In genomic region chr1:205013683-205014367, GRCh38 we compare ENCODE assay signal across 1 cellular context.
TF ChIP-seq lines count a peak whose summit lies in the region.

No MANE protein-coding gene starts in this region.

TF ChIP-seq in H1, 55 proteins besides CTCF, POLR2A, EP300 and RAD21 (continued from another document):
- TF ChIP-seq CHD7 (IDR thresholded peaks at IDR 0.05; ENCODE audit: insufficient replicate concordance, low read length) (no peak), NANOG (IDR thresholded peaks at IDR 0.05; ENCODE audit: insufficient read depth, low read depth, low read length, poor library complexity, severe bottlenecking) (no peak), CREB1 (IDR thresholded peaks at IDR 0.05) (no peak), MAFK (IDR thresholded peaks at IDR 0.05; ENCODE audit: low read depth, low read length) (no peak), SUZ12 (IDR thresholded peaks at IDR 0.05; ENCODE audit: low read length) (no peak)
